ENCODE assay signal across 17 cellular contexts in genomic region chr12:13937735-13938134, GRCh38. TPM values are rescaled to one million over a fixed set of nuclear protein-coding genes. Genes with fewer than 3 reads are reported as not detected.
DNase-seq lines count a peak whose midpoint lies in the region; ATAC-seq and TF ChIP-seq lines count a peak whose summit lies in the region.
"Had no signal": no experiment of that assay in that cellular context is flagged by ENCODE, and none has a peak within 500 bp of the region (broad histone marks: within the 10 kb centered on the region; RNA-seq: fewer than 3 reads in every experiment).

No MANE protein-coding gene starts in this region.

- H4K20me1 ChIP-seq in OCI-LY7 (ENCODE audit: insufficient read depth, low read length) = no peaks in the 10 kb centered on the region
- H4K20me1 ChIP-seq: BLaER1 had no signal

- H3K4me2 ChIP-seq in OCI-LY7 (ENCODE audit: low read length) = no peak overlapping the region
- H3K4me2 ChIP-seq: BLaER1 had no signal

- no peak overlapping the region for H3K4me3 Mint-ChIP-seq in stimulated activated memory B cell treated with anti-CD40 and anti-IgM and Interleukin-4, amounts not matched to agents 10 μg/mL and 1 μg/mL and 100 μg/mL, for 72 hours
- H3K4me3 Mint-ChIP-seq: CD4-positive, CD25-positive, alpha-beta regulatory T cell; H9 had no signal

- no peak for TF ChIP-seq CTCF in OCI-LY7 (conservative IDR thresholded peaks at IDR 0.05; ENCODE audit: low read length)

- no peaks in the 10 kb centered on the region for H3K27me3 Mint-ChIP-seq in stimulated activated memory B cell treated with anti-CD40 and anti-IgM and Interleukin-4, amounts not matched to agents 10 μg/mL and 1 μg/mL and 100 μg/mL, for 72 hours

- no peak overlapping the region for H3K27ac ChIP-seq in OCI-LY7 (ENCODE audit: low read depth, low read length, poor library complexity, severe bottlenecking)
- H3K27ac ChIP-seq: 22Rv1, BLaER1 had no signal

- peaks cover 8% of the 10 kb centered on the region for H3K36me3 Mint-ChIP-seq in stimulated activated memory B cell treated with anti-CD40 and anti-IgM and Interleukin-4, amounts not matched to agents 10 μg/mL and 1 μg/mL and 100 μg/mL, for 72 hours
- H3K36me3 Mint-ChIP-seq: CD4-positive, CD25-positive, alpha-beta regulatory T cell had no signal

- H2AFZ ChIP-seq in OCI-LY7 (ENCODE audit: low read length) = no peak overlapping the region

- no peaks in the 10 kb centered on the region for H3K36me3 ChIP-seq in OCI-LY7 (ENCODE audit: insufficient read depth, low read length)
- H3K36me3 ChIP-seq: BLaER1 had no signal

- no peak for ATAC-seq in stimulated activated memory B cell treated with anti-CD40 and anti-IgM and Interleukin-4, amounts not matched to agents 10 μg/mL and 1 μg/mL and 100 μg/mL, for 72 hours
- ATAC-seq in HG02884 (IDR thresholded peaks at IDR 0.05; ENCODE audit: unreplicated experiment) = no peak
- ATAC-seq: HepG2 had no signal

- BruUV-seq in OCI-LY7 (replicated peaks; lab: Mats Ljungman, UMichigan) = no TSS peak

- H3K9me2 ChIP-seq in OCI-LY7 (ENCODE audit: insufficient read depth, low read length) = no peaks in the 10 kb centered on the region

- CTCF ChIA-PET in OCI-LY7 (lab: Charles Lee; ENCODE audit: unreplicated experiment) = no interaction called here

- H3K4me1 ChIP-seq in OCI-LY7 (ENCODE audit: insufficient read depth, low read length, poor library complexity, severe bottlenecking) = no peaks in the 10 kb centered on the region
- H3K4me1 ChIP-seq: BLaER1 had no signal

- no peak overlapping the region for H3K4me3 ChIP-seq in OCI-LY7 (ENCODE audit: low read depth, low read length, poor library complexity, severe bottlenecking)
- H3K4me3 ChIP-seq: BLaER1 had no signal

- intact Hi-C loops in OCI-LY7 (cut with micrococcal nuclease; ENCODE audit: unreplicated experiment) = no loop called here

- peak overlapping the region; percentile 21 for H3K27ac Mint-ChIP-seq in stimulated activated memory B cell treated with anti-CD40 and anti-IgM and Interleukin-4, amounts not matched to agents 10 μg/mL and 1 μg/mL and 100 μg/mL, for 72 hours
- H3K27ac Mint-ChIP-seq: CD4-positive, CD25-positive, alpha-beta regulatory T cell; H9 had no signal

- POLR2A ChIA-PET in OCI-LY7 (lab: Charles Lee) = interaction anchor here (0.9 to 1.2 kb wide), 2 partner anchors 17 to 34 kb away, joined by 3 read pairs; no protein-coding TSS in a partner anchor

- H3K9me3 ChIP-seq in OCI-LY7 (ENCODE audit: low read length) = peaks cover 19% of the 10 kb centered on the region; the same call in 1 of the 2 replicates

- no peaks in the 10 kb centered on the region for H3K79me2 ChIP-seq in OCI-LY7 (ENCODE audit: insufficient read depth, low read depth, low read length)

- H3K9me3 Mint-ChIP-seq in stimulated activated memory B cell treated with anti-CD40 and anti-IgM and Interleukin-4, amounts not matched to agents 10 μg/mL and 1 μg/mL and 100 μg/mL, for 72 hours = peaks cover 9% of the 10 kb centered on the region

- peaks cover 9% of the 10 kb centered on the region for H3K4me1 Mint-ChIP-seq in stimulated activated memory B cell treated with anti-CD40 and anti-IgM and Interleukin-4, amounts not matched to agents 10 μg/mL and 1 μg/mL and 100 μg/mL, for 72 hours
- H3K4me1 Mint-ChIP-seq: CD4-positive, CD25-positive, alpha-beta regulatory T cell had no signal

- DNase-seq in NOMO-1 (lab: John Stamatoyannopoulos, UW; ENCODE audit: unreplicated experiment in 2 of 2) = peak; percentile 1 to 26
- DNase-seq in NOMO-1 treated with dmso at 0.1 percent for 144 hours (lab: John Stamatoyannopoulos, UW; ENCODE audit: unreplicated experiment) = no peak
- peak; percentile 14 for DNase-seq in MV-4-11 (lab: John Stamatoyannopoulos, UW)
- DNase-seq in OCI-LY7 (ENCODE audit: low spot score) = peak; percentile 14
- no peak for DNase-seq in stimulated activated CD4-positive, alpha-beta T cell treated with anti-CD3 and anti-CD28 coated beads, Interleukin-15, amount 100 ng/mL, for 24 hours
- DNase-seq in stimulated activated CD4-positive, alpha-beta T cell treated with anti-CD3 and anti-CD28 coated beads, Interleukin-1b, Interleukin-23, amount 100 ng/mL, for 48 hours = no peak
- DNase-seq: CD4-positive, CD25-positive, alpha-beta regulatory T cell; DMS53; GF-D8; GOT3; H9 had no signal

RNA-seq across cellular contexts. Expression of gene GRIN2B, which starts 43.7 kb away (rescaled TPM):
- total RNA-seq in OCI-LY7 (2014; rRNA removed; shearing (Covaris generic)) = under 0.01 and 0.03 TPM in 2 replicates
- not detected in 2 replicates for total RNA-seq in OCI-LY7 (2022)
- total RNA-seq: A673; CD4-positive, CD25-positive, alpha-beta regulatory T cell had no signal

Comparison
In these comparisons a context has a peak if more than half of its experiments do, and no peak if none do; other contexts are left out.
1. DNase-seq: peak in NOMO-1 (2 of 2), MV-4-11 (single experiment) and OCI-LY7 (single experiment); none in NOMO-1 treated with dmso at 0.1 percent for 144 hours (single experiment), stimulated activated CD4-positive, alpha-beta T cell treated with anti-CD3 and anti-CD28 coated beads, Interleukin-15, amount 100 ng/mL, for 24 hours (single experiment) and stimulated activated CD4-positive, alpha-beta T cell treated with anti-CD3 and anti-CD28 coated beads, Interleukin-1b, Interleukin-23, amount 100 ng/mL, for 48 hours (single experiment).